In the genomic region with DNA sequence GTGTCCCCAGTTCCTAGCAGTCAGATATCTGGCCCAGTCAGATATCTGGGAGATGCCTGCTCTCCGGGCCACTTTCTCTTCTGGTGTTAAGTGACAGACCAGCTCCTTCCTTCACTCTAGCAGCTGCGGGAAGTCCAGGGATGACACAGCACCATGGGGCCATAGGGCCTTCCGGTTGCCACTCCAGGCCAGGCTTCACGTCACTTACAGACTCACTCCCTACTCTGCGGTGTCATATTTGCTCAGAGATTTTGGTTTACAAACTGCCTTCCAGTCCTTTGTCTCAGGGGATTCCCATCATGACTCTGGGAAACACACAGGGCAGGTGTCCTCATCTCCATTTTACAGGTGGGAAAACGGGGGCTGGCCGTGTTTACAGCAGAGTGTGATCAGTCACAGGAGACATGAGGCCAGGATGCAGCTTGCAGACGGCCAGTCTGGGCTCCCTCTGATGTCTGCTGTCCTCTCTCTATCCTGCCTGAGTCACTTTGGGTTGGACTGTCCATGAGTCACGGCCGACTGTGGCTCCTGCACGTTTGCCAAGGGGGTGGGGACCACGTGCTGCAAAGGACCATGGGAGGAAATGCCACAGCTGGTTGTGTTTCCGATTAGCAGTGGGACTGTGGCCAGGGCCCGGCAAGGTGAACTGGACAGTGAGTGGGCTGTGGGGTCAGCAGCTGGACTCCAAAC, we compare ENCODE assay signal across 1 cellular context.
TF ChIP-seq lines count a peak whose summit lies in the region.

No MANE protein-coding gene starts in this region.

TF ChIP-seq in HepG2, 621 proteins besides CTCF, POLR2A, EP300 and RAD21 (continued from another document and continues in another):
- TF ChIP-seq ZNF407 (CRISPR knock-in tag; IDR thresholded peaks at IDR 0.05; ENCODE audit: not compliant biosample characterization) (no peak), ZNF468 (CRISPR knock-in tag; IDR thresholded peaks at IDR 0.05) (no peak), ZNF773 (CRISPR knock-in tag; IDR thresholded peaks at IDR 0.05; ENCODE audit: borderline replicate concordance) (no peak), FLYWCH1 (CRISPR knock-in tag; IDR thresholded peaks at IDR 0.05) (no peak), ZBTB20 (CRISPR knock-in tag; IDR thresholded peaks at IDR 0.05; ENCODE audit: borderline replicate concordance, low read depth) (peak; percentile 74; the same call in 1 of the 2 replicates), YEATS2 (CRISPR knock-in tag; IDR thresholded peaks at IDR 0.05; ENCODE audit: borderline replicate concordance) (peak; percentile 80; the same call in 1 of the 2 replicates), ZNF276 (CRISPR knock-in tag; IDR thresholded peaks at IDR 0.05; ENCODE audit: low read depth) (peak; percentile 37; the same call in 1 of the 2 replicates), NR3C1 (CRISPR knock-in tag; IDR thresholded peaks at IDR 0.05) (no peak), SPEN (CRISPR knock-in tag; IDR thresholded peaks at IDR 0.05; ENCODE audit: low read depth) (peak; percentile 88), CEBPB (IDR thresholded peaks at IDR 0.05; ENCODE audit: borderline replicate concordance, low read depth, low read length) (no peak), NFYC (CRISPR knock-in tag; IDR thresholded peaks at IDR 0.05) (peak; percentile 30; the same call in 1 of the 2 replicates), NFYB (CRISPR knock-in tag; IDR thresholded peaks at IDR 0.05) (no peak), ZFP82 (CRISPR knock-in tag; IDR thresholded peaks at IDR 0.05; ENCODE audit: borderline replicate concordance) (0 out of 2 replicates have a peak, but pooled peaks have one; percentile 57), SETDB1 (CRISPR knock-in tag; IDR thresholded peaks at IDR 0.05; ENCODE audit: borderline replicate concordance) (no peak), YY1 (IDR thresholded peaks at IDR 0.05; ENCODE audit: insufficient read depth, insufficient replicate concordance, low read depth, low read length) (peak; percentile 60), SP1 (IDR thresholded peaks at IDR 0.05) (no peak), SP1 (CRISPR knock-in tag; IDR thresholded peaks at IDR 0.05) (peak; percentile 65; the same call in 1 of the 2 replicates), KDM5B (CRISPR knock-in tag; IDR thresholded peaks at IDR 0.05; ENCODE audit: borderline replicate concordance) (peak; percentile 59; the same call in 1 of the 2 replicates), DR1 (CRISPR knock-in tag; IDR thresholded peaks at IDR 0.05) (peak; percentile 59; the same call in 1 of the 2 replicates), ZNF12 (CRISPR knock-in tag; IDR thresholded peaks at IDR 0.05) (peak; percentile 9; the same call in 1 of the 2 replicates), KDM2A (CRISPR knock-in tag; IDR thresholded peaks at IDR 0.05; ENCODE audit: borderline replicate concordance, low read depth) (peak; percentile 79), IRF1 (CRISPR knock-in tag; IDR thresholded peaks at IDR 0.05; ENCODE audit: low read depth) (no peak), ELF4 (CRISPR knock-in tag; IDR thresholded peaks at IDR 0.05; ENCODE audit: borderline replicate concordance) (no peak), RCOR2 (CRISPR knock-in tag; IDR thresholded peaks at IDR 0.05) (no peak), KAT2B (IDR thresholded peaks at IDR 0.05; ENCODE audit: borderline replicate concordance, low read depth, low read length) (no peak), KLF16 (CRISPR knock-in tag; IDR thresholded peaks at IDR 0.05) (peak; percentile 70 to 83; a peak in 1 of 4 replicates), ZNF781 (CRISPR knock-in tag; IDR thresholded peaks at IDR 0.05; ENCODE audit: borderline replicate concordance, not compliant biosample characterization) (no peak), ZKSCAN5 (CRISPR knock-in tag; IDR thresholded peaks at IDR 0.05) (no peak), ZNF782 (CRISPR knock-in tag; IDR thresholded peaks at IDR 0.05; ENCODE audit: borderline replicate concordance) (no peak; the same call in 1 of the 2 replicates), TCF7L2 (IDR thresholded peaks at IDR 0.05; ENCODE audit: low read depth, low read length) (no peak), FOXJ3 (CRISPR knock-in tag; IDR thresholded peaks at IDR 0.05; ENCODE audit: borderline replicate concordance) (no peak), ZNF790 (CRISPR knock-in tag; IDR thresholded peaks at IDR 0.05; ENCODE audit: borderline replicate concordance) (no peak), FOXK1 (CRISPR knock-in tag; IDR thresholded peaks at IDR 0.05; ENCODE audit: borderline replicate concordance, low read depth) (peak; percentile 70; the same call in 1 of the 2 replicates), HNRNPK (IDR thresholded peaks at IDR 0.05; ENCODE audit: low read depth, low read length, poor library complexity, severe bottlenecking) (no peak)
- TF ChIP-seq, protein P1, sequence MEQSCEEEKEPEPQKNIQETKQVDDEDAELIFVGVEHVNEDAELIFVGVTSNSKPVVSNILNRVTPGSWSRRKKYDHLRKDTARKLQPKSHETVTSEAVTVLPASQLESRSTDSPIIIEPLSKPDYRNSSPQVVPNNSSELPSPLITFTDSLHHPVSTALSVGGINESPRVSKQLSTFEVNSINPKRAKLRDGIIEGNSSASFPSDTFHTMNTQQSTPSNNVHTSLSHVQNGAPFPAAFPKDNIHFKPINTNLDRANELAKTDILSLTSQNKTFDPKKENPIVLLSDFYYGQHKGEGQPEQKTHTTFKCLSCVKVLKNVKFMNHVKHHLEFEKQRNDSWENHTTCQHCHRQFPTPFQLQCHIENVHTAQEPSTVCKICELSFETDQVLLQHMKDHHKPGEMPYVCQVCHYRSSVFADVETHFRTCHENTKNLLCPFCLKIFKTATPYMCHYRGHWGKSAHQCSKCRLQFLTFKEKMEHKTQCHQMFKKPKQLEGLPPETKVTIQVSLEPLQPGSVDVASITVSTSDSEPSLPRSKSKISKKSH (CRISPR knock-in tag; IDR thresholded peaks at IDR 0.05; ENCODE audit: borderline replicate concordance): no peak; the same call in 1 of the 2 replicates
- TF ChIP-seq, protein P2, sequence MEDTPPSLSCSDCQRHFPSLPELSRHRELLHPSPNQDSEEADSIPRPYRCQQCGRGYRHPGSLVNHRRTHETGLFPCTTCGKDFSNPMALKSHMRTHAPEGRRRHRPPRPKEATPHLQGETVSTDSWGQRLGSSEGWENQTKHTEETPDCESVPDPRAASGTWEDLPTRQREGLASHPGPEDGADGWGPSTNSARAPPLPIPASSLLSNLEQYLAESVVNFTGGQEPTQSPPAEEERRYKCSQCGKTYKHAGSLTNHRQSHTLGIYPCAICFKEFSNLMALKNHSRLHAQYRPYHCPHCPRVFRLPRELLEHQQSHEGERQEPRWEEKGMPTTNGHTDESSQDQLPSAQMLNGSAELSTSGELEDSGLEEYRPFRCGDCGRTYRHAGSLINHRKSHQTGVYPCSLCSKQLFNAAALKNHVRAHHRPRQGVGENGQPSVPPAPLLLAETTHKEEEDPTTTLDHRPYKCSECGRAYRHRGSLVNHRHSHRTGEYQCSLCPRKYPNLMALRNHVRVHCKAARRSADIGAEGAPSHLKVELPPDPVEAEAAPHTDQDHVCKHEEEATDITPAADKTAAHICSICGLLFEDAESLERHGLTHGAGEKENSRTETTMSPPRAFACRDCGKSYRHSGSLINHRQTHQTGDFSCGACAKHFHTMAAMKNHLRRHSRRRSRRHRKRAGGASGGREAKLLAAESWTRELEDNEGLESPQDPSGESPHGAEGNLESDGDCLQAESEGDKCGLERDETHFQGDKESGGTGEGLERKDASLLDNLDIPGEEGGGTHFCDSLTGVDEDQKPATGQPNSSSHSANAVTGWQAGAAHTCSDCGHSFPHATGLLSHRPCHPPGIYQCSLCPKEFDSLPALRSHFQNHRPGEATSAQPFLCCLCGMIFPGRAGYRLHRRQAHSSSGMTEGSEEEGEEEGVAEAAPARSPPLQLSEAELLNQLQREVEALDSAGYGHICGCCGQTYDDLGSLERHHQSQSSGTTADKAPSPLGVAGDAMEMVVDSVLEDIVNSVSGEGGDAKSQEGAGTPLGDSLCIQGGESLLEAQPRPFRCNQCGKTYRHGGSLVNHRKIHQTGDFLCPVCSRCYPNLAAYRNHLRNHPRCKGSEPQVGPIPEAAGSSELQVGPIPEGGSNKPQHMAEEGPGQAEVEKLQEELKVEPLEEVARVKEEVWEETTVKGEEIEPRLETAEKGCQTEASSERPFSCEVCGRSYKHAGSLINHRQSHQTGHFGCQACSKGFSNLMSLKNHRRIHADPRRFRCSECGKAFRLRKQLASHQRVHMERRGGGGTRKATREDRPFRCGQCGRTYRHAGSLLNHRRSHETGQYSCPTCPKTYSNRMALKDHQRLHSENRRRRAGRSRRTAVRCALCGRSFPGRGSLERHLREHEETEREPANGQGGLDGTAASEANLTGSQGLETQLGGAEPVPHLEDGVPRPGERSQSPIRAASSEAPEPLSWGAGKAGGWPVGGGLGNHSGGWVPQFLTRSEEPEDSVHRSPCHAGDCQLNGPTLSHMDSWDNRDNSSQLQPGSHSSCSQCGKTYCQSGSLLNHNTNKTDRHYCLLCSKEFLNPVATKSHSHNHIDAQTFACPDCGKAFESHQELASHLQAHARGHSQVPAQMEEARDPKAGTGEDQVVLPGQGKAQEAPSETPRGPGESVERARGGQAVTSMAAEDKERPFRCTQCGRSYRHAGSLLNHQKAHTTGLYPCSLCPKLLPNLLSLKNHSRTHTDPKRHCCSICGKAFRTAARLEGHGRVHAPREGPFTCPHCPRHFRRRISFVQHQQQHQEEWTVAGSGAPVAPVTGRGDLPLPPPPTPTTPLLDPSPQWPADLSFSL (CRISPR knock-in tag; IDR thresholded peaks at IDR 0.05): no peak
- TF ChIP-seq, protein P3, sequence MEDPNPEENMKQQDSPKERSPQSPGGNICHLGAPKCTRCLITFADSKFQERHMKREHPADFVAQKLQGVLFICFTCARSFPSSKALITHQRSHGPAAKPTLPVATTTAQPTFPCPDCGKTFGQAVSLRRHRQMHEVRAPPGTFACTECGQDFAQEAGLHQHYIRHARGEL (CRISPR knock-in tag; IDR thresholded peaks at IDR 0.05): no peak
- TF ChIP-seq, protein P4, sequence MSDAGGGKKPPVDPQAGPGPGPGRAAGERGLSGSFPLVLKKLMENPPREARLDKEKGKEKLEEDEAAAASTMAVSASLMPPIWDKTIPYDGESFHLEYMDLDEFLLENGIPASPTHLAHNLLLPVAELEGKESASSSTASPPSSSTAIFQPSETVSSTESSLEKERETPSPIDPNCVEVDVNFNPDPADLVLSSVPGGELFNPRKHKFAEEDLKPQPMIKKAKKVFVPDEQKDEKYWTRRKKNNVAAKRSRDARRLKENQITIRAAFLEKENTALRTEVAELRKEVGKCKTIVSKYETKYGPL (CRISPR knock-in tag; IDR thresholded peaks at IDR 0.05): no peak
